In the genomic region with DNA sequence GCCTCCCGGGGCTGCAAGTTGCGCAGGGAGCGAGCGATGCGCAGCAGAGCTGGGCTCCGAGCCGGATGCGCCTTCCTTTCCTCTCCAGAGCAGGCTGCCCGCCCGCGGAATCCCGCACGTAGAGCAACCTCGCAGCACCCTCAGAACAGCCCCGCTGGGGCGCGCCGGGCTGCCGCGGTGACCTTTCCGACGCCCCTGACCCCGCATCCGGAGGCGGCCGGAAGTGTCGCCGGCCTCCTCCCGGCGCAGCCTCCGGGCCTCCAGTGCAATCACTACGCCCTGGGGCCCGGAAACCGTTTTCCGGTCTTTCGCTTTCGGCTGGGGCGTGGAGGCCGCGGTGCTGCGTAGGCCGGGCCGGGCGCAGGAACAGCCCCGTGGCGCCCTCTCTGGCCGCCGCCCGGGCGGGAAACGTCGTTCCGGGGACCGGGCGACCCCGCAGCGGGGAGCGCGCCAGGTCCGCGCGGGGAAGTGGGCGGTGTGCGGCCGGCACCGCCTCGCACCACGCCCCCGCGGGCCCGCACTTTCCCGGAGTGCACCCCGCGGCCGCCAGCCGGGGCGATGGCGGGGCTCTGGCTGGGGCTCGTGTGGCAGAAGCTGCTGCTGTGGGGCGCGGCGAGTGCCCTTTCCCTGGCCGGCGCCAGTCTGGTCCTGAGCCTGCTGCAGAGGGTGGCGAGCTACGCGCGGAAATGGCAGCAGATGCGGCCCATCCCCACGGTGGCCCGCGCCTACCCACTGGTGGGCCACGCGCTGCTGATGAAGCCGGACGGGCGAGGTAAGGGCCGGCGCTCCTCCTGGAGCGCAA, we compare ENCODE assay signal across 1 cellular context.
A peak's percentile ranks its signal among the peaks of the same experiment; 100 is the strongest.
TF ChIP-seq lines count a peak whose summit lies in the region.

A gene (plus strand): TSS at position 302 of the 802 bp plus-strand sequence. CDS start 257 bp downstream, at position 559.

TF ChIP-seq in HepG2, 621 proteins besides CTCF, POLR2A, EP300 and RAD21 (continued from another document and continues in another):
- TF ChIP-seq, protein P1, sequence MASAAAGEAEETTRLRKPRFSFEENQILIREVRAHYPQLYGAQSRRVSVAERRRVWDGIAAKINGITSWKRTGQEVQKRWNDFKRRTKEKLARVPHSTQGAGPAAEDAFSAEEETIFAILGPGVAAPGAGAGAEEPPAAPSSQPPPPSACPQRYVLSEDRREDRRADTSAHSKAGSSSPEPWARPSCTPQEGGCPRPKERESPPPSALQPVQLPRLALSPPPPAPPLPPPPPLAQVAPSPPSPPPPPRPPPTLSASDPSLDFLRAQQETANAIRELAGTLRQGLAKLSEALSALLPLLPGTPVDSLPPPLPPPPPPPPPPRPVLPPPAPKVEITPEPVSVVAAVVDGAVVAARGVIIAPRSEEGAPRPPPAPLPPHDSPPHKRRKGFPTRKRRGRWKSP (CRISPR knock-in tag; IDR thresholded peaks at IDR 0.05): peak; percentile 86
- TF ChIP-seq ZNF10 (CRISPR knock-in tag; IDR thresholded peaks at IDR 0.05; ENCODE audit: borderline replicate concordance, low read depth): no peak
- TF ChIP-seq ZNF33B (CRISPR knock-in tag; IDR thresholded peaks at IDR 0.05): peak; percentile 83
- TF ChIP-seq ZNF780A (CRISPR knock-in tag; IDR thresholded peaks at IDR 0.05): no peak
- no peak for TF ChIP-seq RFX3 (CRISPR knock-in tag; IDR thresholded peaks at IDR 0.05)
- peak; percentile 57; the same call in 1 of the 2 replicates for TF ChIP-seq MEIS1 (CRISPR knock-in tag; IDR thresholded peaks at IDR 0.05; ENCODE audit: borderline replicate concordance)
- TF ChIP-seq, protein P2, sequence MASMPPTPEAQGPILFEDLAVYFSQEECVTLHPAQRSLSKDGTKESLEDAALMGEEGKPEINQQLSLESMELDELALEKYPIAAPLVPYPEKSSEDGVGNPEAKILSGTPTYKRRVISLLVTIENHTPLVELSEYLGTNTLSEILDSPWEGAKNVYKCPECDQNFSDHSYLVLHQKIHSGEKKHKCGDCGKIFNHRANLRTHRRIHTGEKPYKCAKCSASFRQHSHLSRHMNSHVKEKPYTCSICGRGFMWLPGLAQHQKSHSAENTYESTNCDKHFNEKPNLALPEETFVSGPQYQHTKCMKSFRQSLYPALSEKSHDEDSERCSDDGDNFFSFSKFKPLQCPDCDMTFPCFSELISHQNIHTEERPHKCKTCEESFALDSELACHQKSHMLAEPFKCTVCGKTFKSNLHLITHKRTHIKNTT (CRISPR knock-in tag; IDR thresholded peaks at IDR 0.05): no peak
- TF ChIP-seq MXD4 (CRISPR knock-in tag; IDR thresholded peaks at IDR 0.05): peak; percentile 18; the same call in 1 of the 2 replicates
- TF ChIP-seq, protein P3, sequence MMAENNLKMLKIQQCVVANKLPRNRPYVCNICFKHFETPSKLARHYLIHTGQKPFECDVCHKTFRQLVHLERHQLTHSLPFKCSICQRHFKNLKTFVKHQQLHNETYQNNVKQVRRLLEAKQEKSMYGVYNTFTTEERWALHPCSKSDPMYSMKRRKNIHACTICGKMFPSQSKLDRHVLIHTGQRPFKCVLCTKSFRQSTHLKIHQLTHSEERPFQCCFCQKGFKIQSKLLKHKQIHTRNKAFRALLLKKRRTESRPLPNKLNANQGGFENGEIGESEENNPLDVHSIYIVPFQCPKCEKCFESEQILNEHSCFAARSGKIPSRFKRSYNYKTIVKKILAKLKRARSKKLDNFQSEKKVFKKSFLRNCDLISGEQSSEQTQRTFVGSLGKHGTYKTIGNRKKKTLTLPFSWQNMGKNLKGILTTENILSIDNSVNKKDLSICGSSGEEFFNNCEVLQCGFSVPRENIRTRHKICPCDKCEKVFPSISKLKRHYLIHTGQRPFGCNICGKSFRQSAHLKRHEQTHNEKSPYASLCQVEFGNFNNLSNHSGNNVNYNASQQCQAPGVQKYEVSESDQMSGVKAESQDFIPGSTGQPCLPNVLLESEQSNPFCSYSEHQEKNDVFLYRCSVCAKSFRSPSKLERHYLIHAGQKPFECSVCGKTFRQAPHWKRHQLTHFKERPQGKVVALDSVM (CRISPR knock-in tag; IDR thresholded peaks at IDR 0.05): peak; percentile 100
- TF ChIP-seq ZNF274 (CRISPR knock-in tag; IDR thresholded peaks at IDR 0.05): peak; percentile 59
- TF ChIP-seq MAFK (conservative IDR thresholded peaks at IDR 0.05 in 1 of 2, IDR thresholded peaks at IDR 0.05 in 1 of 2; ENCODE audit: low read length in 2 of 2): no peak
- TF ChIP-seq ZFP82 (CRISPR knock-in tag; IDR thresholded peaks at IDR 0.05; ENCODE audit: borderline replicate concordance): no peak; the same call in 1 of the 2 replicates
- TF ChIP-seq MAFF (IDR thresholded peaks at IDR 0.05; ENCODE audit: low read depth, low read length): no peak
- TF ChIP-seq ZNF749 (CRISPR knock-in tag; IDR thresholded peaks at IDR 0.05; ENCODE audit: borderline replicate concordance): no peak
- peak; percentile 76 for TF ChIP-seq SAP130 (CRISPR knock-in tag; IDR thresholded peaks at IDR 0.05; ENCODE audit: low read depth)
- TF ChIP-seq ZNF577 (CRISPR knock-in tag; IDR thresholded peaks at IDR 0.05; ENCODE audit: borderline replicate concordance, low read depth): no peak
- TF ChIP-seq ARHGAP35 (CRISPR knock-in tag; IDR thresholded peaks at IDR 0.05; ENCODE audit: borderline replicate concordance): no peak; the same call in 1 of the 2 replicates
- no peak for TF ChIP-seq KLF9 (CRISPR knock-in tag; IDR thresholded peaks at IDR 0.05; ENCODE audit: low read depth)
- peak; percentile 61; the same call in 1 of the 2 replicates for TF ChIP-seq ZNF709 (CRISPR knock-in tag; IDR thresholded peaks at IDR 0.05)
- TF ChIP-seq ATF1 (CRISPR knock-in tag; IDR thresholded peaks at IDR 0.05): no peak
- no peak for TF ChIP-seq MEIS2 (CRISPR knock-in tag; IDR thresholded peaks at IDR 0.05)
- no peak; the same call in 1 of the 2 replicates for TF ChIP-seq BORCS8-MEF2B (CRISPR knock-in tag; IDR thresholded peaks at IDR 0.05)
- peak; percentile 65 for TF ChIP-seq RBM39 (IDR thresholded peaks at IDR 0.05; ENCODE audit: low read depth, low read length, poor library complexity, severe bottlenecking)
- no peak for TF ChIP-seq RFXANK (CRISPR knock-in tag; IDR thresholded peaks at IDR 0.05)
- TF ChIP-seq FLYWCH1 (CRISPR knock-in tag; IDR thresholded peaks at IDR 0.05): no peak
- peak; percentile 85; the same call in 1 of the 2 replicates for TF ChIP-seq ZFP41 (CRISPR knock-in tag; IDR thresholded peaks at IDR 0.05; ENCODE audit: borderline replicate concordance)
- TF ChIP-seq GATAD2A (CRISPR knock-in tag; IDR thresholded peaks at IDR 0.05): peak; percentile 47
- no peak for TF ChIP-seq HMG20A (CRISPR knock-in tag; IDR thresholded peaks at IDR 0.05; ENCODE audit: borderline replicate concordance)
- no peak for TF ChIP-seq ZNF256 (CRISPR knock-in tag; conservative IDR thresholded peaks at IDR 0.05)
- TF ChIP-seq, protein P4, sequence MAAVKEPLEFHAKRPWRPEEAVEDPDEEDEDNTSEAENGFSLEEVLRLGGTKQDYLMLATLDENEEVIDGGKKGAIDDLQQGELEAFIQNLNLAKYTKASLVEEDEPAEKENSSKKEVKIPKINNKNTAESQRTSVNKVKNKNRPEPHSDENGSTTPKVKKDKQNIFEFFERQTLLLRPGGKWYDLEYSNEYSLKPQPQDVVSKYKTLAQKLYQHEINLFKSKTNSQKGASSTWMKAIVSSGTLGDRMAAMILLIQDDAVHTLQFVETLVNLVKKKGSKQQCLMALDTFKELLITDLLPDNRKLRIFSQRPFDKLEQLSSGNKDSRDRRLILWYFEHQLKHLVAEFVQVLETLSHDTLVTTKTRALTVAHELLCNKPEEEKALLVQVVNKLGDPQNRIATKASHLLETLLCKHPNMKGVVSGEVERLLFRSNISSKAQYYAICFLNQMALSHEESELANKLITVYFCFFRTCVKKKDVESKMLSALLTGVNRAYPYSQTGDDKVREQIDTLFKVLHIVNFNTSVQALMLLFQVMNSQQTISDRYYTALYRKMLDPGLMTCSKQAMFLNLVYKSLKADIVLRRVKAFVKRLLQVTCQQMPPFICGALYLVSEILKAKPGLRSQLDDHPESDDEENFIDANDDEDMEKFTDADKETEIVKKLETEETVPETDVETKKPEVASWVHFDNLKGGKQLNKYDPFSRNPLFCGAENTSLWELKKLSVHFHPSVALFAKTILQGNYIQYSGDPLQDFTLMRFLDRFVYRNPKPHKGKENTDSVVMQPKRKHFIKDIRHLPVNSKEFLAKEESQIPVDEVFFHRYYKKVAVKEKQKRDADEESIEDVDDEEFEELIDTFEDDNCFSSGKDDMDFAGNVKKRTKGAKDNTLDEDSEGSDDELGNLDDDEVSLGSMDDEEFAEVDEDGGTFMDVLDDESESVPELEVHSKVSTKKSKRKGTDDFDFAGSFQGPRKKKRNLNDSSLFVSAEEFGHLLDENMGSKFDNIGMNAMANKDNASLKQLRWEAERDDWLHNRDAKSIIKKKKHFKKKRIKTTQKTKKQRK (IDR thresholded peaks at IDR 0.05; ENCODE audit: low read length): no peak
- TF ChIP-seq CEBPG (CRISPR knock-in tag; IDR thresholded peaks at IDR 0.05): peak; percentile 68
- TF ChIP-seq, protein P5, sequence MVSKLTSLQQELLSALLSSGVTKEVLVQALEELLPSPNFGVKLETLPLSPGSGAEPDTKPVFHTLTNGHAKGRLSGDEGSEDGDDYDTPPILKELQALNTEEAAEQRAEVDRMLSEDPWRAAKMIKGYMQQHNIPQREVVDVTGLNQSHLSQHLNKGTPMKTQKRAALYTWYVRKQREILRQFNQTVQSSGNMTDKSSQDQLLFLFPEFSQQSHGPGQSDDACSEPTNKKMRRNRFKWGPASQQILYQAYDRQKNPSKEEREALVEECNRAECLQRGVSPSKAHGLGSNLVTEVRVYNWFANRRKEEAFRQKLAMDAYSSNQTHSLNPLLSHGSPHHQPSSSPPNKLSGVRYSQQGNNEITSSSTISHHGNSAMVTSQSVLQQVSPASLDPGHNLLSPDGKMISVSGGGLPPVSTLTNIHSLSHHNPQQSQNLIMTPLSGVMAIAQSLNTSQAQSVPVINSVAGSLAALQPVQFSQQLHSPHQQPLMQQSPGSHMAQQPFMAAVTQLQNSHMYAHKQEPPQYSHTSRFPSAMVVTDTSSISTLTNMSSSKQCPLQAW (CRISPR knock-in tag; IDR thresholded peaks at IDR 0.05): peak; percentile 72
- TF ChIP-seq SP2 (CRISPR knock-in tag; IDR thresholded peaks at IDR 0.05): no peak
- TF ChIP-seq TBX2 (CRISPR knock-in tag; IDR thresholded peaks at IDR 0.05; ENCODE audit: borderline replicate concordance): peak; percentile 72
- TF ChIP-seq ZNF703 (CRISPR knock-in tag; IDR thresholded peaks at IDR 0.05; ENCODE audit: borderline replicate concordance): peak; percentile 81; the same call in 1 of the 2 replicates
- TF ChIP-seq SRF (IDR thresholded peaks at IDR 0.05; ENCODE audit: low read depth, low read length): no peak
- no peak for TF ChIP-seq PHB2 (IDR thresholded peaks at IDR 0.05; ENCODE audit: partially characterized antibody)
- TF ChIP-seq WIZ (CRISPR knock-in tag; IDR thresholded peaks at IDR 0.05): peak; percentile 34
- TF ChIP-seq HNRNPLL (IDR thresholded peaks at IDR 0.05; ENCODE audit: low read depth, low read length, poor library complexity, severe bottlenecking): peak; percentile 92
- TF ChIP-seq LCORL (IDR thresholded peaks at IDR 0.05): no peak
- peak; percentile 36; the same call in 1 of the 2 replicates for TF ChIP-seq LCORL (CRISPR knock-in tag; IDR thresholded peaks at IDR 0.05)
- TF ChIP-seq, protein P6, sequence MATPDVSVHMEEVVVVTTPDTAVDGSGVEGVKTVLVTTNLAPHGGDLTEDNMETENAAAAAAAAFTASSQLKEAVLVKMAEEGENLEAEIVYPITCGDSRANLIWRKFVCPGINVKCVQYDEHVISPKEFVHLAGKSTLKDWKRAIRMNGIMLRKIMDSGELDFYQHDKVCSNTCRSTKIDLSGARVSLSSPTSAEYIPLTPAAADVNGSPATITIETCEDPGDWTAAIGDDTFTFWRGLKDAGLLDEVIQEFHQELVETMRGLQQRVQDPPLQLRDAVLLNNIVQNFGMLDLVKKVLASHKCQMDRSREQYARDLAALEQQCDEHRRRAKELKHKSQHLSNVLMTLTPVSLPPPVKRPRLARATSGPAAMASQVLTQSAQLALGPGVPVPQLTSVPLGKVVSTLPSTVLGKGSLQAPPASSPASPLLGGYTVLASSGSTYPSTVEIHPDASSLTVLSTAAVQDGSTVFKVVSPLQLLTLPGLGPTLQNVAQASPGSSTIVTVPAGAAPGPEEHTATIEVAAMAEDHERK (CRISPR knock-in tag; IDR thresholded peaks at IDR 0.05; ENCODE audit: low read depth): 0 out of 2 replicates have a peak, but pooled peaks have one; percentile 35
- peak; percentile 59; the same call in 1 of the 2 replicates for TF ChIP-seq ETV6 (CRISPR knock-in tag; conservative IDR thresholded peaks at IDR 0.05)
